ENCODE assay signal across 2 cellular contexts in genomic region chr10:5941579-5941978, GRCh38.
TF ChIP-seq lines count a peak whose summit lies in the region.

No MANE protein-coding gene starts in this region.

TF ChIP-seq in K562, 482 proteins besides CTCF, POLR2A, EP300 and RAD21:
- TF ChIP-seq HNRNPUL1 (IDR thresholded peaks at IDR 0.05; ENCODE audit: low read length), result no peak
- TF ChIP-seq ZFPM2 (CRISPR knock-in tag; IDR thresholded peaks at IDR 0.05), result no peak
- TF ChIP-seq RBM15 (IDR thresholded peaks at IDR 0.05; ENCODE audit: insufficient read depth, low read length), result no peak
- TF ChIP-seq, protein P1, sequence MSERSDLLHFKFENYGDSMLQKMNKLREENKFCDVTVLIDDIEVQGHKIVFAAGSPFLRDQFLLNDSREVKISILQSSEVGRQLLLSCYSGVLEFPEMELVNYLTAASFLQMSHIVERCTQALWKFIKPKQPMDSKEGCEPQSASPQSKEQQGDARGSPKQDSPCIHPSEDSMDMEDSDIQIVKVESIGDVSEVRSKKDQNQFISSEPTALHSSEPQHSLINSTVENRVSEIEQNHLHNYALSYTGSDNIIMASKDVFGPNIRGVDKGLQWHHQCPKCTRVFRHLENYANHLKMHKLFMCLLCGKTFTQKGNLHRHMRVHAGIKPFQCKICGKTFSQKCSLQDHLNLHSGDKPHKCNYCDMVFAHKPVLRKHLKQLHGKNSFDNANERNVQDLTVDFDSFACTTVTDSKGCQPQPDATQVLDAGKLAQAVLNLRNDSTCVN (CRISPR knock-in tag; IDR thresholded peaks at IDR 0.05), result no peak
- TF ChIP-seq SP1 (CRISPR knock-in tag; IDR thresholded peaks at IDR 0.05), result no peak
- no peak for TF ChIP-seq ZNF609 (CRISPR knock-in tag; IDR thresholded peaks at IDR 0.05; ENCODE audit: borderline replicate concordance)
- no peak for TF ChIP-seq ZNF584 (CRISPR knock-in tag; IDR thresholded peaks at IDR 0.05; ENCODE audit: low read depth)
- TF ChIP-seq HDGF (IDR thresholded peaks at IDR 0.05), result no peak
- no peak for TF ChIP-seq ZNF639 (CRISPR knock-in tag; conservative IDR thresholded peaks at IDR 0.05 in 1 of 2, IDR thresholded peaks at IDR 0.05 in 1 of 2)
- TF ChIP-seq SMAD1 (IDR thresholded peaks at IDR 0.05; ENCODE audit: low read depth, low read length, partially characterized antibody), result no peak
- no peak for TF ChIP-seq ZNF778 (CRISPR knock-in tag; IDR thresholded peaks at IDR 0.05)
- TF ChIP-seq PCBP2 (IDR thresholded peaks at IDR 0.05; ENCODE audit: low read depth, low read length, poor library complexity, severe bottlenecking), result no peak
- TF ChIP-seq ZNF408 (CRISPR knock-in tag; IDR thresholded peaks at IDR 0.05; ENCODE audit: low read depth), result no peak
- no peak for TF ChIP-seq NFYB (IDR thresholded peaks at IDR 0.05; ENCODE audit: extremely low read depth, insufficient read length)
TF ChIP-seq in K562: peak in this region for 0.

TF ChIP-seq in H1, 55 proteins besides CTCF, POLR2A, EP300 and RAD21:
- TF ChIP-seq EGR1 (IDR thresholded peaks at IDR 0.05; ENCODE audit: borderline replicate concordance, low read depth, low read length) (no peak), KDM5A (IDR thresholded peaks at IDR 0.05; ENCODE audit: low read length) (no peak), SP4 (IDR thresholded peaks at IDR 0.05; ENCODE audit: low read length) (no peak), SIX5 (IDR thresholded peaks at IDR 0.05; ENCODE audit: low read depth, low read length) (no peak), ATF2 (IDR thresholded peaks at IDR 0.05; ENCODE audit: low read length) (no peak), CBX8 (IDR thresholded peaks at IDR 0.05; ENCODE audit: borderline replicate concordance, low read depth, low read length) (no peak), SP2 (IDR thresholded peaks at IDR 0.05; ENCODE audit: low read length) (no peak), CHD7 (IDR thresholded peaks at IDR 0.05; ENCODE audit: insufficient replicate concordance, low read length) (no peak), TBP (IDR thresholded peaks at IDR 0.05; ENCODE audit: low read depth, low read length) (no peak), KDM4A (IDR thresholded peaks at IDR 0.05; ENCODE audit: low read depth, low read length, severe bottlenecking) (no peak), TAF7 (optimal IDR thresholded peaks at IDR 0.05; ENCODE audit: borderline replicate concordance, low read depth, low read length) (no peak), TAF1 (IDR thresholded peaks at IDR 0.05; ENCODE audit: low read depth, low read length) (no peak)
